In genomic region chr4:8506006-8506372, GRCh38 we compare ENCODE assay signal across 22 cellular contexts.
DNase-seq lines count a peak whose midpoint lies in the region; ATAC-seq and TF ChIP-seq lines count a peak whose summit lies in the region.
"Had no signal": no experiment of that assay in that cellular context is flagged by ENCODE, and none has a peak within 500 bp of the region (broad histone marks: within the 10 kb centered on the region; RNA-seq: fewer than 3 reads in every experiment).

No MANE protein-coding gene starts in this region.

- H3K4me3 ChIP-seq in adrenal gland = no peak overlapping the region
- no peak overlapping the region for H3K4me3 ChIP-seq in fibroblast of lung (replicated peaks in 1 of 4; ENCODE audit: control extremely low read depth in 1 of 4, insufficient read depth in 1 of 4, low read depth in 3 of 4, low read length in 4 of 4)
- H3K4me3 ChIP-seq in rectal smooth muscle tissue (ENCODE audit: low read length) = no peak overlapping the region
- H3K4me3 ChIP-seq in uterus = no peak overlapping the region
- H3K4me3 ChIP-seq: BLaER1 treated with 17β-estradiol and CSF1 and Interleukin-3, amounts not matched to agents 10 nM and 100 nM; left lung; right lobe of liver had no signal

- H3K4me3 Mint-ChIP-seq in activated T-cell treated with anti-CD3 and anti-CD28 coated beads, Interleukin-2, amount 50 U/mL, for 4 hours = no peak overlapping the region
- H3K4me3 Mint-ChIP-seq: naive thymus-derived CD8-positive, alpha-beta T cell; stimulated activated memory B cell treated with anti-CD40 and anti-IgM and Interleukin-4, amounts not matched to agents 10 μg/mL and 1 μg/mL and 100 μg/mL, for 72 hours; T-helper 1 cell treated with Interleukin-12 subunit alpha and Interleukin-12 subunit beta and Interleukin-4 antibody, amounts not matched to agents 30 μg/mL and 1 μg/mL, for 36 hours had no signal

- no peaks in the 10 kb centered on the region for H3K79me2 ChIP-seq in fibroblast of lung (ENCODE audit: control insufficient read depth, insufficient read depth, low read length)

- ATAC-seq in HG02642 (IDR thresholded peaks at IDR 0.05; ENCODE audit: poor library complexity, unreplicated experiment) (no peak), GM19023 (IDR thresholded peaks at IDR 0.05; ENCODE audit: unreplicated experiment) (no peak)
- no peak for ATAC-seq in activated T-cell treated with anti-CD3 and anti-CD28 coated beads, Interleukin-2, amount 50 U/mL, for 4 hours
- ATAC-seq: foreskin keratinocyte; naive thymus-derived CD8-positive, alpha-beta T cell; stimulated activated memory B cell treated with anti-CD40 and anti-IgM and Interleukin-4, amounts not matched to agents 10 μg/mL and 1 μg/mL and 100 μg/mL, for 72 hours had no signal

- no peaks in the 10 kb centered on the region for H3K36me3 Mint-ChIP-seq in activated T-cell treated with anti-CD3 and anti-CD28 coated beads, Interleukin-2, amount 50 U/mL, for 4 hours (ENCODE audit: insufficient read depth)
- H3K36me3 Mint-ChIP-seq: stimulated activated memory B cell treated with anti-CD40 and anti-IgM and Interleukin-4, amounts not matched to agents 10 μg/mL and 1 μg/mL and 100 μg/mL, for 72 hours had no signal

- H2AFZ ChIP-seq in fibroblast of lung (ENCODE audit: low read length) = no peak overlapping the region

- H3K4me1 ChIP-seq in adrenal gland (replicated peaks in 1 of 2) (no peaks in the 10 kb centered on the region), fibroblast of lung (ENCODE audit: control insufficient read depth, extremely low read depth, insufficient read depth, low read length) (peaks cover 15% of the 10 kb centered on the region), rectal smooth muscle tissue (ENCODE audit: control insufficient read depth, insufficient read depth, low read length) (peaks cover 17% of the 10 kb centered on the region), uterus (peaks cover 6 to 12% of the 10 kb centered on the region in 2 donors)
- H3K4me1 ChIP-seq: foreskin keratinocyte, right lobe of liver had no signal

- H3K27me3 ChIP-seq in adrenal gland (no peaks in the 10 kb centered on the region), fibroblast of lung (ENCODE audit: control insufficient read depth, insufficient read depth, low read length) (peaks cover 8% of the 10 kb centered on the region), rectal smooth muscle tissue (ENCODE audit: control insufficient read depth, insufficient read depth, low read length) (no peaks in the 10 kb centered on the region), uterus (no peaks in the 10 kb centered on the region)
- H3K27me3 ChIP-seq: left lung, right lobe of liver had no signal

- no peaks in the 10 kb centered on the region for H3K4me1 Mint-ChIP-seq in activated T-cell treated with anti-CD3 and anti-CD28 coated beads, Interleukin-2, amount 50 U/mL, for 4 hours (ENCODE audit: low read depth)
- H3K4me1 Mint-ChIP-seq: stimulated activated memory B cell treated with anti-CD40 and anti-IgM and Interleukin-4, amounts not matched to agents 10 μg/mL and 1 μg/mL and 100 μg/mL, for 72 hours had no signal

- H3K36me3 ChIP-seq in adrenal gland (replicated peaks in 1 of 2) (no peaks in the 10 kb centered on the region), fibroblast of lung (ENCODE audit: control insufficient read depth, insufficient read depth, low read length) (no peaks in the 10 kb centered on the region), rectal smooth muscle tissue (ENCODE audit: control insufficient read depth, insufficient read depth, low read length) (no peaks in the 10 kb centered on the region), uterus (no peaks in the 10 kb centered on the region)
- H3K36me3 ChIP-seq: BLaER1 treated with 17β-estradiol and CSF1 and Interleukin-3, amounts not matched to agents 10 nM and 100 nM; brain microvascular endothelial cell; left lung; right lobe of liver had no signal

- H4K20me1 ChIP-seq in fibroblast of lung (ENCODE audit: control insufficient read depth, extremely low read depth, insufficient read depth, low read length) = no peaks in the 10 kb centered on the region

- no peak overlapping the region for H3K9ac ChIP-seq in fibroblast of lung (ENCODE audit: insufficient read depth, low read length)
- no peak overlapping the region for H3K9ac ChIP-seq in rectal smooth muscle tissue (ENCODE audit: low read length)
- H3K9ac ChIP-seq: BLaER1 treated with 17β-estradiol and CSF1 and Interleukin-3, amounts not matched to agents 10 nM and 100 nM had no signal

- intact Hi-C loops in adrenal gland (cut with DNase I) (no loop called here), uterus (cut with DNase I; ENCODE audit: low total_unique reads) (no loop called here)

- no peaks in the 10 kb centered on the region for H3K27me3 Mint-ChIP-seq in activated T-cell treated with anti-CD3 and anti-CD28 coated beads, Interleukin-2, amount 50 U/mL, for 4 hours (ENCODE audit: low read depth)
- H3K27me3 Mint-ChIP-seq: naive thymus-derived CD8-positive, alpha-beta T cell had no signal

- H3K9me3 Mint-ChIP-seq in activated T-cell treated with anti-CD3 and anti-CD28 coated beads, Interleukin-2, amount 50 U/mL, for 4 hours = no peaks in the 10 kb centered on the region
- H3K9me3 Mint-ChIP-seq: naive thymus-derived CD8-positive, alpha-beta T cell; stimulated activated memory B cell treated with anti-CD40 and anti-IgM and Interleukin-4, amounts not matched to agents 10 μg/mL and 1 μg/mL and 100 μg/mL, for 72 hours; T-helper 1 cell treated with Interleukin-12 subunit alpha and Interleukin-12 subunit beta and Interleukin-4 antibody, amounts not matched to agents 30 μg/mL and 1 μg/mL, for 36 hours had no signal

- TF ChIP-seq POLR2A in adrenal gland (IDR thresholded peaks at IDR 0.05) (no peak), uterus (IDR thresholded peaks at IDR 0.05) (no peak)

- no peaks in the 10 kb centered on the region for H3K9me3 ChIP-seq in adrenal gland (replicated peaks in 1 of 3)
- no peaks in the 10 kb centered on the region for H3K9me3 ChIP-seq in fibroblast of lung (ENCODE audit: control insufficient read depth, insufficient read depth, low read depth, low read length)
- H3K9me3 ChIP-seq in uterus = no peaks in the 10 kb centered on the region
- H3K9me3 ChIP-seq: left lung, right lobe of liver had no signal

- WGBS in adrenal gland, 4 donors = 45 to 65% (median 60%) methylated on average over 4 to 5 of the region's 5 CpGs

- DNase-seq in adrenal gland (no peak), fibroblast of lung (ENCODE audit: low read depth in 2 of 2) (no peak), uterus (no peak)
- no peak for DNase-seq in activated T-cell treated with anti-CD3 and anti-CD28 coated beads, Interleukin-2, amount 50 U/mL, for 4 hours
- DNase-seq: activated effector memory CD4-positive, alpha-beta T cell treated with Interleukin-2 at 50 U/mL for 16 hours; effector CD8-positive, alpha-beta T cell; foreskin keratinocyte; Karpas-422; NCI-H1417 treated with DMSO at 0.1 percent for 48 hours; NCI-H2227 treated with DMSO at 0.1 percent for 48 hours; NK-92 treated with Interleukin-12 subunit alpha and Interleukin-12 subunit beta, amount 100 ng/mL, for 24 hours; right lobe of liver had no signal

- peak overlapping the region in 3 of 5 donors; percentile 11 to 91 (median 62) for H3K27ac ChIP-seq in adrenal gland
- peak overlapping the region; percentile 22 for H3K27ac ChIP-seq in fibroblast of lung (ENCODE audit: insufficient read depth, low read length)
- H3K27ac ChIP-seq in rectal smooth muscle tissue (ENCODE audit: low read depth, low read length) = peak overlapping the region; percentile 82
- H3K27ac ChIP-seq in uterus = peak overlapping the region; percentile 73 to 86
- H3K27ac ChIP-seq: BLaER1 treated with 17β-estradiol and CSF1 and Interleukin-3, amounts not matched to agents 10 nM and 100 nM; brain microvascular endothelial cell; foreskin keratinocyte; HL-60; right lobe of liver had no signal

- no peak for TF ChIP-seq CTCF in adrenal gland (IDR thresholded peaks at IDR 0.05)
- no peak for TF ChIP-seq CTCF in fibroblast of lung (conservative IDR thresholded peaks at IDR 0.05 in 1 of 2, IDR thresholded peaks at IDR 0.05 in 1 of 2; ENCODE audit: low read depth in 1 of 2, low read length in 2 of 2)
- TF ChIP-seq CTCF in uterus (IDR thresholded peaks at IDR 0.05) = no peak

- H3K4me2 ChIP-seq in fibroblast of lung (ENCODE audit: extremely low read depth, insufficient read depth, low read length) = peak overlapping the region; percentile 25

Comparison
In these comparisons a context has a peak if more than half of its experiments do, and no peak if none do; other contexts are left out.
1. H3K27ac ChIP-seq: peak in every context shown above with its lines; median percentile 82 in rectal smooth muscle tissue; 80 in uterus; 62 in adrenal gland; 22 in fibroblast of lung.